ENCODE assay signal across 10 cellular contexts in the genomic region with DNA sequence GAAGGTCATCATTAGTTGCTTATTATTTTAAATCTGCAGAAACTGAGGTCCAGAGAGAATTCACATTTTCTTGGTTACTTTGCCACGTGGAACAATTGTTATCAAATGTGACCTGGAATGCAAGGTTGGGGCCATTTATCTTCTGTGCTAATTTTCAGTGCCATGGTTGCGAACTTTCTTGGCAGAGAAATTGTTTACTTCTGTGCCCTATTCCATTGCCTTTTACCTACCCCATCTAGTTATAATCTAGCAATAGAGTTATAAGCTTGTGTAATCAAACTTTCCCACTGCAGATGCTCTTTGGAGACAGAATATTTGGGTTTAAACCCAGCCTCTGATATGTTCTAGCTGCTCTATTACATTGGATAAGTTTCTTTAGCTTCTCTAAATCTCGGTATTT.
DNase-seq lines count a peak whose midpoint lies in the region; ATAC-seq and TF ChIP-seq lines count a peak whose summit lies in the region.
"Had no signal": no experiment of that assay in that cellular context is flagged by ENCODE, and none has a peak within 500 bp of the region (broad histone marks: within the 10 kb centered on the region; RNA-seq: fewer than 3 reads in every experiment).

No MANE protein-coding gene starts in this region.

- H3K27ac ChIP-seq in left lung (peak overlapping the region; percentile 1 to 49), stomach (peak overlapping the region in 4 of 5 donors; percentile 42 to 72 (median 58)), caudate nucleus (ENCODE audit: low read depth, low read length) (no peak overlapping the region)
- no peak overlapping the region for H3K27ac ChIP-seq in CD4-positive, alpha-beta T cell (ENCODE audit: low read depth, low read length)
- H3K27ac ChIP-seq: 22Rv1 had no signal

- no peak for ATAC-seq in activated CD4-positive, alpha-beta T cell treated with anti-CD3 and anti-CD28 coated beads for 36 hours
- no peak for ATAC-seq in left lung
- ATAC-seq in CD4-positive, alpha-beta T cell (ENCODE audit: poor library complexity): no peak

- H3K36me3 ChIP-seq in left lung (no peaks in the 10 kb centered on the region), stomach (peaks cover 0 to 3% (median 0%) of the 10 kb centered on the region in 4 donors)

- no peak for DNase-seq in activated CD4-positive, alpha-beta T cell treated with anti-CD3 and anti-CD28 coated beads for 36 hours
- DNase-seq in activated CD4-positive, alpha-beta T cell treated with anti-CD3 and anti-CD28 coated beads for 1 hour: no peak
- DNase-seq in amniotic epithelial cell (ENCODE audit: low read depth): peak; percentile 47
- no peak for DNase-seq in left lung
- DNase-seq in stomach: no peak
- no peak for DNase-seq in CD4-positive, alpha-beta T cell
- DNase-seq in activated effector memory CD4-positive, alpha-beta T cell treated with Interleukin-2 at 50 U/mL for 16 hours: no peak
- no peak for DNase-seq in caudate nucleus (lab: John Stamatoyannopoulos, UW)

- no peaks in the 10 kb centered on the region for H3K9me3 Mint-ChIP-seq in activated CD4-positive, alpha-beta T cell treated with anti-CD3 and anti-CD28 coated beads for 36 hours (ENCODE audit: low read depth)
- H3K9me3 Mint-ChIP-seq in CD4-positive, alpha-beta T cell: no peaks in the 10 kb centered on the region
- H3K9me3 Mint-ChIP-seq: brain had no signal

- H3K4me1 Mint-ChIP-seq in activated CD4-positive, alpha-beta T cell treated with anti-CD3 and anti-CD28 coated beads for 36 hours: peaks cover 51% of the 10 kb centered on the region
- H3K4me1 Mint-ChIP-seq in CD4-positive, alpha-beta T cell (ENCODE audit: low read depth): peaks cover 45% of the 10 kb centered on the region

- H3K9me3 ChIP-seq in left lung (no peaks in the 10 kb centered on the region), stomach (no peaks in the 10 kb centered on the region)
- H3K9me3 ChIP-seq in CD4-positive, alpha-beta T cell (ENCODE audit: control insufficient read depth, low read length): no peaks in the 10 kb centered on the region

- intact Hi-C loops in activated CD4-positive, alpha-beta T cell treated with anti-CD3 and anti-CD28 coated beads for 36 hours (cut with DNase I, micrococcal nuclease): loop anchor here in 1 of 2 experiments (10.0 kb wide), 1 partner anchor 558 kb away; no protein-coding TSS in a partner anchor
- intact Hi-C loops in left lung (cut with DNase I): no loop called here
- intact Hi-C loops in stomach (cut with DNase I; ENCODE audit: low total_unique reads): no loop called here
- intact Hi-C loops in CD4-positive, alpha-beta T cell (cut with DNase I, micrococcal nuclease): no loop called here

- WGBS in stomach, 5 donors: 22 to 48% (median 29%) methylated on average over 3 of the region's 3 CpGs

- no peak overlapping the region for H3K4me3 ChIP-seq in left lung
- H3K4me3 ChIP-seq in stomach: peak overlapping the region; percentile 1 to 14 (median 4)

- H3K36me3 Mint-ChIP-seq in activated CD4-positive, alpha-beta T cell treated with anti-CD3 and anti-CD28 coated beads for 36 hours (ENCODE audit: low read depth): no peaks in the 10 kb centered on the region
- H3K36me3 Mint-ChIP-seq in CD4-positive, alpha-beta T cell (ENCODE audit: low read depth): no peaks in the 10 kb centered on the region
- H3K36me3 Mint-ChIP-seq: brain had no signal

- no peak for TF ChIP-seq CTCF in left lung (IDR thresholded peaks at IDR 0.05)
- TF ChIP-seq CTCF in stomach (IDR thresholded peaks at IDR 0.05): no peak
- no peak for TF ChIP-seq CTCF in CD4-positive, alpha-beta T cell (IDR thresholded peaks at IDR 0.05)

- no peaks in the 10 kb centered on the region for H3K27me3 Mint-ChIP-seq in activated CD4-positive, alpha-beta T cell treated with anti-CD3 and anti-CD28 coated beads for 36 hours
- H3K27me3 Mint-ChIP-seq in CD4-positive, alpha-beta T cell: no peaks in the 10 kb centered on the region
- H3K27me3 Mint-ChIP-seq: brain had no signal

- H3K27me3 ChIP-seq in left lung: no peaks in the 10 kb centered on the region
- H3K27me3 ChIP-seq in stomach: no peaks in the 10 kb centered on the region
- H3K27me3 ChIP-seq in CD4-positive, alpha-beta T cell (ENCODE audit: control insufficient read depth, insufficient read depth, low read length): no peaks in the 10 kb centered on the region

- H3K27ac Mint-ChIP-seq in activated CD4-positive, alpha-beta T cell treated with anti-CD3 and anti-CD28 coated beads for 36 hours: no peak overlapping the region
- H3K27ac Mint-ChIP-seq in CD4-positive, alpha-beta T cell: no peak overlapping the region
- H3K27ac Mint-ChIP-seq: brain had no signal

- H3K4me1 ChIP-seq in left lung (peaks cover 0 to 26% of the 10 kb centered on the region in 2 donors), stomach (peaks cover 30 to 89% (median 59%) of the 10 kb centered on the region in 4 donors)

- CTCF ChIA-PET in activated CD4-positive, alpha-beta T cell treated with anti-CD3 and anti-CD28 coated beads for 36 hours (lab: Charles Lee): interaction anchor here (1.6 kb wide), 1 partner anchor 33 kb away, joined by 6 read pairs; no protein-coding TSS in a partner anchor
- CTCF ChIA-PET in CD4-positive, alpha-beta T cell (lab: Charles Lee): no interaction called here

- no peak for TF ChIP-seq POLR2A in stomach (IDR thresholded peaks at IDR 0.05)

- POLR2A ChIA-PET in activated CD4-positive, alpha-beta T cell treated with anti-CD3 and anti-CD28 coated beads for 36 hours (lab: Charles Lee): no interaction called here
- POLR2A ChIA-PET in CD4-positive, alpha-beta T cell (lab: Charles Lee): interaction anchor here (1.1 kb wide), 1 partner anchor 16 kb away, joined by 3 read pairs; no protein-coding TSS in a partner anchor

- no peak for TF ChIP-seq EP300 in stomach (IDR thresholded peaks at IDR 0.05)

- H3K4me3 Mint-ChIP-seq in activated CD4-positive, alpha-beta T cell treated with anti-CD3 and anti-CD28 coated beads for 36 hours: peak overlapping the region; percentile 9
- no peak overlapping the region for H3K4me3 Mint-ChIP-seq in CD4-positive, alpha-beta T cell

Comparison
In these comparisons a context has a peak if more than half of its experiments do, and no peak if none do; other contexts are left out.
1. H3K27ac ChIP-seq: peak in left lung (2 of 2) and stomach (4 of 5); none in CD4-positive, alpha-beta T cell (single experiment) and caudate nucleus (single experiment).
2. H3K4me3 ChIP-seq: peak in stomach (4 of 4); none in left lung (0 of 2).